ENCODE assay signal across 25 cellular contexts in genomic region chr3:69932501-69932900, GRCh38.
"Had no signal": no experiment of that assay in that cellular context is flagged by ENCODE, and none has a peak within 500 bp of the region (broad histone marks: within the 10 kb centered on the region; RNA-seq: fewer than 3 reads in every experiment).

No MANE protein-coding gene starts in this region.

- H3K27me3 ChIP-seq: brain microvascular endothelial cell, SJCRH30 had no signal

- H3K4me1 ChIP-seq: SJCRH30 had no signal

- H3K27ac ChIP-seq: brain microvascular endothelial cell, SJCRH30, SK-N-MC had no signal

- ATAC-seq: activated CD8-positive, alpha-beta T cell treated with anti-CD3 and anti-CD28 coated beads for 36 hours; activated naive CD4-positive, alpha-beta T cell treated with anti-CD3 and anti-CD28 coated beads, Interleukin-2, amount 50 U/mL, for 72 hours; activated T-cell treated with anti-CD3 and anti-CD28 coated beads, Interleukin-2, amount 50 U/mL, for 72 hours; activated T-helper 17 cell treated with anti-CD3 and anti-CD28 coated beads, Interleukin-2, amount 50 U/mL, for 72 hours; Panc1 had no signal

- H3K36me3 ChIP-seq: brain microvascular endothelial cell, SJCRH30 had no signal

- DNase-seq: activated CD4-positive, alpha-beta T cell treated with anti-CD3 and anti-CD28 coated beads, Interleukin-2, amount 10 ng/mL, durations not matched to agents 24 days and 14 days; activated CD4-positive, alpha-beta T cell treated with anti-CD3 and anti-CD28 coated beads, Interleukin-2, amount 50 U/mL, for 4 hours; activated CD8-positive, alpha-beta T cell treated with anti-CD3 and anti-CD28 coated beads for 36 hours; activated gamma-delta T cell treated with Interleukin-2 at 50 U/mL for 16 hours; activated naive CD4-positive, alpha-beta T cell treated with anti-CD3 and anti-CD28 coated beads for 36 hours; activated T-cell treated with anti-CD3 and anti-CD28 coated beads, Interleukin-2, amount 50 U/mL, for 1 hour; activated T-cell treated with anti-CD3 and anti-CD28 coated beads, Interleukin-2, amount 50 U/mL, for 72 hours; amniotic stem cell; aorta; brain microvascular endothelial cell; Kasumi-1; KG1; NCI-H1048; NCI-H1436 treated with DMSO at 0.1 percent for 48 hours; NCI-H1694 treated with DMSO at 0.1 percent for 48 hours; NCI-H2029; NCI-H345; NCI-H524 treated with DMSO at 0.1 percent for 48 hours; SHP77; SJCRH30; T1000 had no signal

- H3K9me3 ChIP-seq: SJCRH30 had no signal

- H3K4me3 ChIP-seq: SJCRH30, SK-N-MC had no signal
